23 cellular contexts compared by ENCODE assay signal in genomic region chr2:206708286-206708685, GRCh38. TPM values are rescaled to one million over a fixed set of nuclear protein-coding genes. Genes with fewer than 3 reads are reported as not detected.
"Had no signal": no experiment of that assay in that cellular context is flagged by ENCODE, and none has a peak within 500 bp of the region (broad histone marks: within the 10 kb centered on the region; RNA-seq: fewer than 3 reads in every experiment).

No MANE protein-coding gene starts in this region.

- H3K9me3 ChIP-seq: gastrocnemius medialis, heart right ventricle, ovary, suprapubic skin, thyroid gland had no signal

- H3K4me1 Mint-ChIP-seq: naive thymus-derived CD8-positive, alpha-beta T cell; neural crest cell had no signal

- H3K4me1 ChIP-seq: gastrocnemius medialis, heart right ventricle, suprapubic skin, thyroid gland had no signal

- H3K4me3 Mint-ChIP-seq: naive thymus-derived CD8-positive, alpha-beta T cell; neural crest cell; type B pancreatic cell had no signal

- DNase-seq: cortex of kidney; dorsolateral prefrontal cortex; effector CD8-positive, alpha-beta T cell; gastrocnemius medialis; heart right ventricle; hypothalamus; kidney glomerular epithelial cell; mammary epithelial cell; naive thymus-derived CD8-positive, alpha-beta T cell; ovary; right cardiac atrium; stimulated activated CD4-positive, alpha-beta T cell treated with anti-CD3 and anti-CD28 coated beads, Interleukin-2, amount 100 ng/mL, for 48 hours; stimulated activated naive CD4-positive, alpha-beta T cell treated with Interleukin-2 at 50 U/mL for 16 hours; thyroid gland had no signal

- H3K36me3 Mint-ChIP-seq: naive thymus-derived CD8-positive, alpha-beta T cell; type B pancreatic cell had no signal

- H3K36me3 ChIP-seq: gastrocnemius medialis, heart right ventricle, ovary, suprapubic skin, thyroid gland had no signal

- H3K27ac Mint-ChIP-seq: naive thymus-derived CD8-positive, alpha-beta T cell; type B pancreatic cell had no signal

- H3K9me3 Mint-ChIP-seq: naive thymus-derived CD8-positive, alpha-beta T cell; neural crest cell; type B pancreatic cell had no signal

- ATAC-seq: gastrocnemius medialis; heart right ventricle; left lobe of liver; naive thymus-derived CD8-positive, alpha-beta T cell; right cardiac atrium had no signal

- H3K4me3 ChIP-seq: dorsolateral prefrontal cortex, gastrocnemius medialis, heart right ventricle, ovary, smooth muscle cell, suprapubic skin, thyroid gland had no signal

RNA-seq across cellular contexts. Expression of gene DYTN, which starts 9.9 kb away (rescaled TPM):
- total RNA-seq: gastrocnemius medialis; heart right ventricle; left lobe of liver; lower leg skin; mammary epithelial cell; mesenteric fat pad; naive thymus-derived CD8-positive, alpha-beta T cell; neural crest cell; ovary; posterior vena cava; right cardiac atrium; smooth muscle cell; suprapubic skin; thyroid gland had no signal

RNA-seq across cellular contexts. Expression of gene MDH1B, which starts 56.8 kb away (rescaled TPM):
- total RNA-seq: mononuclear cell had no signal
